In genomic region chr17:41648411-41649195, GRCh38 we compare ENCODE assay signal across 8 cellular contexts. TPM values are rescaled to one million over a fixed set of nuclear protein-coding genes. Genes with fewer than 3 reads are reported as not detected.
A peak's percentile ranks its signal among the peaks of the same experiment; 100 is the strongest.
DNase-seq lines count a peak whose midpoint lies in the region; ATAC-seq and TF ChIP-seq lines count a peak whose summit lies in the region.

No MANE protein-coding gene starts in this region.

- CTCF ChIA-PET in naive thymus-derived CD4-positive, alpha-beta T cell (lab: Charles Lee), result interaction anchor here (0.6 to 8.3 kb wide), 30 partner anchors 9 to 1089 kb away, joined by 3 to 125 read pairs (median 4); partner anchors contain the start of genes EIF1 and KRT12

- DNase-seq in Peyer's patch, result peak; percentile 83 to 95 (median 94)
- DNase-seq in activated T-helper 1 cell treated with anti-CD3 and anti-CD28 coated beads, Interleukin-12 subunit alpha, Interleukin-12 subunit beta, Interleukin-2, Interleukin-4 antibody, amounts not matched to agents 30 ng/mL and 10 ng/mL and 1 ng/mL, durations not matched to agents 14 hours and 24 hours and 36 hours (ENCODE audit: low spot score), result peak; percentile 76
- peak; percentile 70 to 82 for DNase-seq in fibroblast of lung (ENCODE audit: low read depth in 2 of 2)
- DNase-seq in naive thymus-derived CD4-positive, alpha-beta T cell, result peak; percentile 70 to 93 (median 83)
- peak; percentile 50 to 67 for DNase-seq in stimulated activated CD8-positive, alpha-beta memory T cell treated with anti-CD3 and anti-CD28 coated beads, Interleukin-7, amount 100 ng/mL, for 48 hours (ENCODE audit: extremely low read depth in 1 of 2, low read depth in 1 of 2)

- peak overlapping the region; percentile 99 for H2AFZ ChIP-seq in KMS-11 (ENCODE audit: low read depth)
- peak overlapping the region; percentile 98 for H2AFZ ChIP-seq in fibroblast of lung (ENCODE audit: low read length)

- H3K4me2 ChIP-seq in KMS-11 (peak overlapping the region; percentile 99), fibroblast of lung (ENCODE audit: extremely low read depth, insufficient read depth, low read length) (peak overlapping the region; percentile 98)

- H3K4me1 Mint-ChIP-seq in activated T-helper 1 cell treated with anti-CD3 and anti-CD28 coated beads, Interleukin-12 subunit alpha, Interleukin-12 subunit beta, Interleukin-2, Interleukin-4 antibody, amounts not matched to agents 30 ng/mL and 10 ng/mL and 1 ng/mL, durations not matched to agents 14 hours and 24 hours and 36 hours (ENCODE audit: low read depth), result peaks cover 10% of the 10 kb centered on the region
- H3K4me1 Mint-ChIP-seq in naive thymus-derived CD4-positive, alpha-beta T cell, result peaks cover 6 to 14% (median 9%) of the 10 kb centered on the region in 7 donors

- H3K9me3 ChIP-seq in Peyer's patch (no peaks in the 10 kb centered on the region), fibroblast of lung (ENCODE audit: control insufficient read depth, insufficient read depth, low read depth, low read length) (no peaks in the 10 kb centered on the region)
- H3K9me3 ChIP-seq in naive thymus-derived CD4-positive, alpha-beta T cell (ENCODE audit: control insufficient read depth in 2 of 3, low read length in 3 of 3), result no peaks in the 10 kb centered on the region

- no peak overlapping the region for H3K4me3 ChIP-seq in KMS-11 (IDR thresholded peaks at IDR 0.05; ENCODE audit: insufficient read depth, low read depth, low read length)
- peak overlapping the region; percentile 9 to 53 (median 47) for H3K4me3 ChIP-seq in Peyer's patch
- peak overlapping the region; percentile 45 to 49 (median 48) for H3K4me3 ChIP-seq in fibroblast of lung (replicated peaks in 1 of 4; ENCODE audit: control extremely low read depth in 1 of 4, insufficient read depth in 1 of 4, low read depth in 3 of 4, low read length in 4 of 4)
- H3K4me3 ChIP-seq in naive thymus-derived CD4-positive, alpha-beta T cell (ENCODE audit: low read length), result peak overlapping the region; percentile 87

- TF ChIP-seq CTCF in GM12873 (IDR thresholded peaks at IDR 0.05; ENCODE audit: insufficient read depth, low read depth, low read length, missing control alignments), result peak; percentile 97
- TF ChIP-seq CTCF in KMS-11 (conservative IDR thresholded peaks at IDR 0.05; ENCODE audit: low read depth, low read length), result peak; percentile 92
- peak; percentile 82 to 98 (median 94) for TF ChIP-seq CTCF in Peyer's patch (IDR thresholded peaks at IDR 0.05)
- TF ChIP-seq CTCF in fibroblast of lung (conservative IDR thresholded peaks at IDR 0.05 in 1 of 2, IDR thresholded peaks at IDR 0.05 in 1 of 2; ENCODE audit: low read depth in 1 of 2, low read length in 2 of 2), result peak; percentile 88 to 89

- no peaks in the 10 kb centered on the region for H3K36me3 ChIP-seq in KMS-11 (ENCODE audit: insufficient read depth)
- no peaks in the 10 kb centered on the region for H3K36me3 ChIP-seq in Peyer's patch
- no peaks in the 10 kb centered on the region for H3K36me3 ChIP-seq in fibroblast of lung (ENCODE audit: control insufficient read depth, insufficient read depth, low read length)
- no peaks in the 10 kb centered on the region for H3K36me3 ChIP-seq in naive thymus-derived CD4-positive, alpha-beta T cell (ENCODE audit: control insufficient read depth in 2 of 3, insufficient read depth in 3 of 3, low read length in 3 of 3)

- intact Hi-C loops in activated T-helper 1 cell treated with anti-CD3 and anti-CD28 coated beads, Interleukin-12 subunit alpha, Interleukin-12 subunit beta, Interleukin-2, Interleukin-4 antibody, amounts not matched to agents 30 ng/mL and 10 ng/mL and 1 ng/mL, durations not matched to agents 14 hours and 24 hours and 36 hours (cut with micrococcal nuclease), result loop anchor here (1.0 to 5.0 kb wide), 9 partner anchors 14 to 845 kb away; no protein-coding TSS in a partner anchor
- intact Hi-C loops in naive thymus-derived CD4-positive, alpha-beta T cell (cut with micrococcal nuclease), result loop anchor here (1.0 to 5.0 kb wide), 13 partner anchors 14 to 1026 kb away; no protein-coding TSS in a partner anchor

- no peaks in the 10 kb centered on the region for H3K9me3 Mint-ChIP-seq in activated T-helper 1 cell treated with anti-CD3 and anti-CD28 coated beads, Interleukin-12 subunit alpha, Interleukin-12 subunit beta, Interleukin-2, Interleukin-4 antibody, amounts not matched to agents 30 ng/mL and 10 ng/mL and 1 ng/mL, durations not matched to agents 14 hours and 24 hours and 36 hours
- H3K9me3 Mint-ChIP-seq in naive thymus-derived CD4-positive, alpha-beta T cell, result peaks cover 0 to 2% (median 0%) of the 10 kb centered on the region in 11 donors

- peak overlapping the region; percentile 52 for H3K27ac Mint-ChIP-seq in activated T-helper 1 cell treated with anti-CD3 and anti-CD28 coated beads, Interleukin-12 subunit alpha, Interleukin-12 subunit beta, Interleukin-2, Interleukin-4 antibody, amounts not matched to agents 30 ng/mL and 10 ng/mL and 1 ng/mL, durations not matched to agents 14 hours and 24 hours and 36 hours
- H3K27ac Mint-ChIP-seq in naive thymus-derived CD4-positive, alpha-beta T cell, result peak overlapping the region in 7 of 9 donors; percentile 28 to 82 (median 77)

- POLR2A ChIA-PET in naive thymus-derived CD4-positive, alpha-beta T cell (lab: Charles Lee), result interaction anchor here (1.9 to 4.8 kb wide), 3 partner anchors 16 to 40 kb away, joined by 6 to 38 read pairs (median 8); partner anchors contain the start of gene EIF1

- peak; percentile 93 for ATAC-seq in naive thymus-derived CD4-positive, alpha-beta T cell
- ATAC-seq in HG02981 (IDR thresholded peaks at IDR 0.05; ENCODE audit: unreplicated experiment), result no peak

- H3K27me3 ChIP-seq in KMS-11 (ENCODE audit: insufficient read depth, low read depth), result no peaks in the 10 kb centered on the region; the same call in 1 of the 2 replicates
- H3K27me3 ChIP-seq in Peyer's patch, result no peaks in the 10 kb centered on the region
- no peaks in the 10 kb centered on the region for H3K27me3 ChIP-seq in fibroblast of lung (ENCODE audit: control insufficient read depth, insufficient read depth, low read length)
- H3K27me3 ChIP-seq in naive thymus-derived CD4-positive, alpha-beta T cell (ENCODE audit: control insufficient read depth in 2 of 2, insufficient read depth in 2 of 2, low read length in 2 of 2), result no peaks in the 10 kb centered on the region

- H3K4me3 Mint-ChIP-seq in activated T-helper 1 cell treated with anti-CD3 and anti-CD28 coated beads, Interleukin-12 subunit alpha, Interleukin-12 subunit beta, Interleukin-2, Interleukin-4 antibody, amounts not matched to agents 30 ng/mL and 10 ng/mL and 1 ng/mL, durations not matched to agents 14 hours and 24 hours and 36 hours, result peak overlapping the region; percentile 73
- H3K4me3 Mint-ChIP-seq in naive thymus-derived CD4-positive, alpha-beta T cell, result peak overlapping the region in 9 of 10 donors; percentile 63 to 86 (median 81)

- H3K4me1 ChIP-seq in KMS-11 (ENCODE audit: low read depth, poor library complexity, severe bottlenecking) (peaks cover 12% of the 10 kb centered on the region), Peyer's patch (peaks cover 0 to 49% (median 14%) of the 10 kb centered on the region in 4 donors), fibroblast of lung (ENCODE audit: control insufficient read depth, extremely low read depth, insufficient read depth, low read length) (peaks cover 11% of the 10 kb centered on the region)
- peaks cover 8 to 12% of the 10 kb centered on the region in 2 donors for H3K4me1 ChIP-seq in naive thymus-derived CD4-positive, alpha-beta T cell (ENCODE audit: control insufficient read depth in 2 of 2, insufficient read depth in 2 of 2, low read length in 2 of 2)

- H3K36me3 Mint-ChIP-seq in activated T-helper 1 cell treated with anti-CD3 and anti-CD28 coated beads, Interleukin-12 subunit alpha, Interleukin-12 subunit beta, Interleukin-2, Interleukin-4 antibody, amounts not matched to agents 30 ng/mL and 10 ng/mL and 1 ng/mL, durations not matched to agents 14 hours and 24 hours and 36 hours (ENCODE audit: low read depth), result no peaks in the 10 kb centered on the region
- H3K36me3 Mint-ChIP-seq in naive thymus-derived CD4-positive, alpha-beta T cell, result no peaks in the 10 kb centered on the region

- peak overlapping the region; percentile 36; the same call in 1 of the 2 replicates for H3K9ac ChIP-seq in KMS-11
- H3K9ac ChIP-seq in fibroblast of lung (ENCODE audit: insufficient read depth, low read length), result peak overlapping the region; percentile 16

- no peaks in the 10 kb centered on the region for H3K79me2 ChIP-seq in KMS-11 (ENCODE audit: insufficient read depth, low read depth)
- no peaks in the 10 kb centered on the region for H3K79me2 ChIP-seq in fibroblast of lung (ENCODE audit: control insufficient read depth, insufficient read depth, low read length)

- H3K27me3 Mint-ChIP-seq in activated T-helper 1 cell treated with anti-CD3 and anti-CD28 coated beads, Interleukin-12 subunit alpha, Interleukin-12 subunit beta, Interleukin-2, Interleukin-4 antibody, amounts not matched to agents 30 ng/mL and 10 ng/mL and 1 ng/mL, durations not matched to agents 14 hours and 24 hours and 36 hours (ENCODE audit: insufficient read depth), result peaks cover 2% of the 10 kb centered on the region
- H3K27me3 Mint-ChIP-seq in naive thymus-derived CD4-positive, alpha-beta T cell, result no peaks in the 10 kb centered on the region

- TF ChIP-seq POLR2A in Peyer's patch (IDR thresholded peaks at IDR 0.05), result peak; percentile 64 to 80

- H4K20me1 ChIP-seq in KMS-11 (ENCODE audit: insufficient read depth) (no peaks in the 10 kb centered on the region), fibroblast of lung (ENCODE audit: control insufficient read depth, extremely low read depth, insufficient read depth, low read length) (no peaks in the 10 kb centered on the region)

- no peak overlapping the region for H3K27ac ChIP-seq in KMS-11
- H3K27ac ChIP-seq in Peyer's patch, result peak overlapping the region; percentile 67 to 99 (median 79)
- H3K27ac ChIP-seq in fibroblast of lung (ENCODE audit: insufficient read depth, low read length), result no peak overlapping the region
- H3K27ac ChIP-seq in naive thymus-derived CD4-positive, alpha-beta T cell (ENCODE audit: low read depth, low read length), result peak overlapping the region; percentile 24

RNA-seq across cellular contexts. Expression of gene KRT17, which starts 24.2 kb away (rescaled TPM):
- total RNA-seq in Peyer's patch (1 to 10 TPM in 1 of 4 donors, not detected in 3; 2.7 TPM), fibroblast of lung (0.26 and 0.50 TPM in 2 replicates)
- total RNA-seq in activated T-helper 1 cell treated with anti-CD3 and anti-CD28 coated beads, Interleukin-12 subunit alpha, Interleukin-12 subunit beta, Interleukin-2, Interleukin-4 antibody, amounts not matched to agents 30 ng/mL and 10 ng/mL and 1 ng/mL, durations not matched to agents 14 hours and 24 hours and 36 hours, result 0.24 TPM in 1 of 2 replicates, not detected in the other
- 0.89 and 0.90 TPM in 2 replicates for polyA plus RNA-seq in fibroblast of lung
- 0.35 and 0.43 TPM in 2 replicates for polyA plus RNA-seq in fibroblast of lung (2012)
- 0.44 TPM in 1 of 2 replicates, not detected in the other for polyA minus RNA-seq in fibroblast of lung (ENCODE audit: low replicate concordance)
- total RNA-seq in naive thymus-derived CD4-positive, alpha-beta T cell, result not detected
- polyA plus RNA-seq in naive thymus-derived CD4-positive, alpha-beta T cell, result not detected

RNA-seq across cellular contexts. Expression of gene KRT16, which starts 36.0 kb away (rescaled TPM):
- total RNA-seq in Peyer's patch (not detected), fibroblast of lung (not detected in 2 replicates)
- total RNA-seq in activated T-helper 1 cell treated with anti-CD3 and anti-CD28 coated beads, Interleukin-12 subunit alpha, Interleukin-12 subunit beta, Interleukin-2, Interleukin-4 antibody, amounts not matched to agents 30 ng/mL and 10 ng/mL and 1 ng/mL, durations not matched to agents 14 hours and 24 hours and 36 hours, result not detected in 2 replicates
- 0.05 and 0.09 TPM in 2 replicates for polyA plus RNA-seq in fibroblast of lung
- polyA plus RNA-seq in fibroblast of lung (2012), result not detected in 2 replicates
- not detected in 2 replicates for polyA minus RNA-seq in fibroblast of lung (ENCODE audit: low replicate concordance)
- total RNA-seq in naive thymus-derived CD4-positive, alpha-beta T cell, result not detected
- not detected for polyA plus RNA-seq in naive thymus-derived CD4-positive, alpha-beta T cell

RNA-seq across cellular contexts. Expression of gene EIF1, which starts 40.1 kb away (rescaled TPM):
- total RNA-seq in Peyer's patch, result 100 to 1,000 TPM; 123 to 226 (median 188) TPM
- 876 and 893 TPM in 2 replicates for total RNA-seq in activated T-helper 1 cell treated with anti-CD3 and anti-CD28 coated beads, Interleukin-12 subunit alpha, Interleukin-12 subunit beta, Interleukin-2, Interleukin-4 antibody, amounts not matched to agents 30 ng/mL and 10 ng/mL and 1 ng/mL, durations not matched to agents 14 hours and 24 hours and 36 hours
- 112 and 145 TPM in 2 replicates for total RNA-seq in fibroblast of lung
- 225 and 256 TPM in 2 replicates for polyA plus RNA-seq in fibroblast of lung
- polyA plus RNA-seq in fibroblast of lung (2012), result 864 and 925 TPM in 2 replicates
- 166 and 208 TPM in 2 replicates for polyA minus RNA-seq in fibroblast of lung (ENCODE audit: low replicate concordance)
- 1,000 to 10,000 TPM in 2 of 5 experiments, 100 to 1,000 TPM in 3; 710 to 2,222 (median 934) TPM for total RNA-seq in naive thymus-derived CD4-positive, alpha-beta T cell
- polyA plus RNA-seq in naive thymus-derived CD4-positive, alpha-beta T cell, result 1,000 to 10,000 TPM in 1 of 2 donors, 100 to 1,000 TPM in 1; 774 to 1,284 TPM

Comparison
In these comparisons a context has a peak if more than half of its experiments do, and no peak if none do; other contexts are left out.
1. H3K27ac ChIP-seq: peak in Peyer's patch (4 of 4) and naive thymus-derived CD4-positive, alpha-beta T cell (single experiment); none in KMS-11 (single experiment) and fibroblast of lung (single experiment).
2. Peak in every context shown above with its lines, with median percentiles within 50 percentile points of each other: CTCF ChIP-seq and DNase-seq.